ENCODE assay signal across 8 cellular contexts in the genomic region with DNA sequence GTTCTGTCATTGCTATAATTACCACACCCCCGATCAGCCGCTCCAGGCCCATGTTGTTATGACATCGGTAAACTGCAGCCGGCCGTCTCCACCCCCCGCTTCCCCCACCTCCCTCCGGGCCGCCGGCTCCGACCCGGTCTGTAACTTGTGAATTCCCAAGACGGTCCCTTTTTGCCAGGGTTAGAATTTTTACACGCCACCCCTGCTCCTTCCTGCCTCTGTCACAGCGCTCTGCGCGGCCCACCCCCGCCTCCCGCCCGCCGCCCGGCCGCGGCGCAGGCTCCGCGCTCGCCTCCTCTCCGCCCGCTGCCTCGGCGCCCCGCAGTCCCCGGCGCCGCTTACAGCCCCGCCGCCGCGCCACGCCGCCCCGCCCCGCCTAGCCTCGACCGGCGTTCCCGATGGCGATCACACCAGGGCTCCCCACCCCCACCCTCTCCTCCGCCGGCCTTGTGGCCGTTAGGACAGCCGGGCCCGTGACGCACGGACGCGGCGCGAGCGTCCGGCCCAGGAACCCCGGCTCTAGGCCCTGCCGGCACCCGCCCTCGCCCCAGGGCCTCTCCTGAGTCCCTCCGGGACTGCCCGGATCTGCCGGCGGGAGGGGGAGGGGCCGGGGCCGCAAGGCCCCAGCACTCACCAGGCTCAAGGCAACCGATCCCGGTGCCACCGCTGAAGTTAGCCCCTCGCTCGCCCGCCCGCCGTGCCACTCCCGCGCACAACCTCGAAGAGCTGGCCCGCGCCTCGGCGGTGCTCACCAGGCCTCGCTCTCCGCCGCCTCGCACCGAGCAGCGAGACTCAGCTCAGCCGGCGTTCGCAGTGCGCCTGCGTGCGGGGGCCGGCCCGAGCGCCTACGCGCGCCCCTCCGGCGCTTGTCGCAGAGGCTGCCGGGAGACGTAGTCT. TPM values are rescaled to one million over a fixed set of nuclear protein-coding genes. Genes with fewer than 3 reads are reported as not detected.
DNase-seq lines count a peak whose midpoint lies in the region; ATAC-seq and TF ChIP-seq lines count a peak whose summit lies in the region.

Gene KPNA1, minus strand, starts transcription at position 817 of the 897 bp plus-strand sequence. CDS start 18,374 bp downstream, outside the sequence.

- peaks cover 15% of the 10 kb centered on the region for H3K4me1 ChIP-seq in BE2C

- H3K27me3 ChIP-seq in BE2C = no peaks in the 10 kb centered on the region
- no peaks in the 10 kb centered on the region for H3K27me3 ChIP-seq in layer of hippocampus (ENCODE audit: control insufficient read depth, insufficient read depth, low read length)

- DNase-seq in BE2C (peak; percentile 93), GM19238 (ENCODE audit: insufficient read length, low spot score) (peak; percentile 94), NCI-H526 (lab: John Stamatoyannopoulos, UW) (peak; percentile 87 to 95)
- peak; percentile 90 for DNase-seq in activated CD4-positive, alpha-beta T cell treated with anti-CD3 and anti-CD28 coated beads for 48 hours
- DNase-seq in stimulated activated CD4-positive, alpha-beta T cell treated with anti-CD3 and anti-CD28 coated beads, Interleukin-1b, Interleukin-23, amount 100 ng/mL, for 24 hours (ENCODE audit: low read depth in 4 of 4, low spot score in 1 of 4) = peak; percentile 60 to 82 (median 73)

- peak within 1 kb of the TSS; percentile 70 for H3K4me3 ChIP-seq in BE2C (ENCODE audit: low read depth, low read length)

- no peaks in the 10 kb centered on the region for H3K36me3 ChIP-seq in BE2C

- peak; percentile 83 for ATAC-seq in HG03439 (IDR thresholded peaks at IDR 0.05; ENCODE audit: unreplicated experiment)

- no peaks in the 10 kb centered on the region for H3K9me3 ChIP-seq in BE2C

- TF ChIP-seq CTCF in BE2C (IDR thresholded peaks at IDR 0.05; ENCODE audit: low read depth, low read length) = no peak

- H3K27ac ChIP-seq in cingulate gyrus (ENCODE audit: low read depth, low read length) (peak within 1 kb of the TSS; percentile 84), layer of hippocampus (ENCODE audit: low read depth, low read length) (peak within 1 kb of the TSS; percentile 92)

RNA-seq across cellular contexts. Expression of gene KPNA1, which starts in this region (rescaled TPM):
- 42.8 TPM for polyA plus RNA-seq in BE2C (2012; ENCODE audit: insufficient read depth, insufficient read length, low read depth)

Comparison
In these comparisons a context has a peak if more than half of its experiments do, and no peak if none do; other contexts are left out.
1. Peak in every context shown above with its lines: DNase-seq, ATAC-seq, H3K4me3 ChIP-seq and H3K27ac ChIP-seq.